9 cellular contexts compared by ENCODE assay signal in the genomic region with DNA sequence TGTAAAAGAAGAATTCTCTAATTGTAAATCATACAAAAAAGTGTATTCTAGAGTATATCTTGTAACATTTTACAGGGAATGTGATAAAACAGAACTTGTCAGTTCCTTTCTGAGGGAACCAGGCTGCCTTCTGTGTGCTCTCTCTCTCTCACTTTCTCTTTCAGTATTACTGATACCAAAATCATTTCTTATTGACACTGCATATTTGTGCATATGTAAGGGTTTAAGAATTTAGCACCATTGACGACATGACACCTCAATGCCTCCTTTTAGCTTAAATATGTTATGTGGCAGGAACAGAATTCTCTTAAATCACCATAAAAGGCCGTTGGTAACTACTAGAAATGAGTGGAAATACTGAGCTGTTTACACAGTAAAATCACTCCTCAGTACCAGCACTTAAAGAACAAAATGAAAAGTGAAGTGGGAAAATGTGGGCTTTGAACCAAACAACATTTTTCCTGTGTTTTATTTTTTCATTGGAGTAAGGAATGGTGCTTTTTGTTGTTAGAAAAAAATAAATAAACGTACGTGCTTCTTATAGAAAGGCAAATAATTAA.
DNase-seq lines count a peak whose midpoint lies in the region; ATAC-seq, FAIRE-seq and TF ChIP-seq lines count a peak whose summit lies in the region.
"Had no signal": no experiment of that assay in that cellular context is flagged by ENCODE, and none has a peak within 500 bp of the region (broad histone marks: within the 10 kb centered on the region; RNA-seq: fewer than 3 reads in every experiment).

No MANE protein-coding gene starts in this region.

- H3K36me3 Mint-ChIP-seq in activated CD4-positive, alpha-beta T cell treated with anti-CD3 and anti-CD28 coated beads, Interleukin-2, amount 10 ng/mL, durations not matched to agents 7 days and 5 days (ENCODE audit: low read depth) = no peaks in the 10 kb centered on the region
- no peaks in the 10 kb centered on the region for H3K36me3 Mint-ChIP-seq in T-cell

- H3K27me3 ChIP-seq in gastrocnemius medialis = no peaks in the 10 kb centered on the region

- ATAC-seq in GM18498 (IDR thresholded peaks at IDR 0.05; ENCODE audit: unreplicated experiment) (peak; percentile 90), GM21447 (IDR thresholded peaks at IDR 0.05; ENCODE audit: unreplicated experiment) (peak; percentile 82), HG03354 (IDR thresholded peaks at IDR 0.05; ENCODE audit: poor library complexity, severe bottlenecking, unreplicated experiment) (peak; percentile 86), gastrocnemius medialis (no peak), T-cell (replicated peaks in 1 of 4) (no peak)

- in situ Hi-C loops in gastrocnemius medialis (cut with MboI; ENCODE audit: low sequenced_read_pairs in 4 of 4) = no loop called here

- H3K27me3 Mint-ChIP-seq in activated CD4-positive, alpha-beta T cell treated with anti-CD3 and anti-CD28 coated beads, Interleukin-2, amount 10 ng/mL, durations not matched to agents 7 days and 5 days = no peaks in the 10 kb centered on the region
- H3K27me3 Mint-ChIP-seq in T-cell = no peaks in the 10 kb centered on the region

- no peak for TF ChIP-seq POLR2A in gastrocnemius medialis (IDR thresholded peaks at IDR 0.05)

- no peak overlapping the region for H3K4me3 Mint-ChIP-seq in activated CD4-positive, alpha-beta T cell treated with anti-CD3 and anti-CD28 coated beads, Interleukin-2, amount 10 ng/mL, durations not matched to agents 7 days and 5 days
- H3K4me3 Mint-ChIP-seq in T-cell = no peak overlapping the region

- DNase-seq in choroid plexus epithelial cell (ENCODE audit: low read depth) (peak; percentile 72), gastrocnemius medialis (no peak), urothelium cell line (ENCODE audit: low spot score) (no peak), T-cell (no peak)
- DNase-seq in activated CD4-positive, alpha-beta T cell treated with anti-CD3 and anti-CD28 coated beads, Interleukin-2, amount 10 ng/mL, durations not matched to agents 7 days and 5 days = no peak
- DNase-seq: NCI-H446 treated with DMSO at 0.1 percent for 48 hours had no signal

- no peak for FAIRE-seq in urothelium cell line (lab: Jason Lieb, UNC)

- no peaks in the 10 kb centered on the region for H3K9me3 ChIP-seq in gastrocnemius medialis

- H3K9me3 Mint-ChIP-seq in activated CD4-positive, alpha-beta T cell treated with anti-CD3 and anti-CD28 coated beads, Interleukin-2, amount 10 ng/mL, durations not matched to agents 7 days and 5 days = no peaks in the 10 kb centered on the region
- H3K9me3 Mint-ChIP-seq in T-cell = peaks cover 4 to 13% (median 10%) of the 10 kb centered on the region in 3 donors

- H3K4me3 ChIP-seq in choroid plexus epithelial cell (ENCODE audit: low read depth, low read length) (peak overlapping the region; percentile 21), gastrocnemius medialis (no peak overlapping the region)

- H3K4me1 ChIP-seq in gastrocnemius medialis = no peaks in the 10 kb centered on the region

- POLR2A ChIA-PET in activated CD4-positive, alpha-beta T cell treated with anti-CD3 and anti-CD28 coated beads, Interleukin-2, amount 10 ng/mL, durations not matched to agents 7 days and 5 days (lab: Charles Lee) = no interaction called here
- POLR2A ChIA-PET in T-cell (lab: Charles Lee) = no interaction called here

- intact Hi-C loops in gastrocnemius medialis (cut with DNase I; ENCODE audit: low total_unique reads) = no loop called here

- H3K27ac ChIP-seq in gastrocnemius medialis = no peak overlapping the region

- H3K4me1 Mint-ChIP-seq in activated CD4-positive, alpha-beta T cell treated with anti-CD3 and anti-CD28 coated beads, Interleukin-2, amount 10 ng/mL, durations not matched to agents 7 days and 5 days = no peaks in the 10 kb centered on the region
- no peaks in the 10 kb centered on the region for H3K4me1 Mint-ChIP-seq in T-cell

- no peak overlapping the region for H3K27ac Mint-ChIP-seq in activated CD4-positive, alpha-beta T cell treated with anti-CD3 and anti-CD28 coated beads, Interleukin-2, amount 10 ng/mL, durations not matched to agents 7 days and 5 days
- no peak overlapping the region for H3K27ac Mint-ChIP-seq in T-cell

- CTCF ChIA-PET in activated CD4-positive, alpha-beta T cell treated with anti-CD3 and anti-CD28 coated beads, Interleukin-2, amount 10 ng/mL, durations not matched to agents 7 days and 5 days (lab: Charles Lee) = no interaction called here
- CTCF ChIA-PET in T-cell (lab: Charles Lee) = no interaction called here

- no peak for TF ChIP-seq CTCF in choroid plexus epithelial cell (conservative IDR thresholded peaks at IDR 0.05; ENCODE audit: low read depth, low read length)
- TF ChIP-seq CTCF in gastrocnemius medialis (IDR thresholded peaks at IDR 0.05 in 4 of 5, conservative IDR thresholded peaks at IDR 0.05 in 1 of 5) = no peak

- H3K36me3 ChIP-seq in gastrocnemius medialis = no peaks in the 10 kb centered on the region

Comparison
In these comparisons a context has a peak if more than half of its experiments do, and no peak if none do; other contexts are left out.
1. ATAC-seq: peak in GM18498 (single experiment), GM21447 (single experiment) and HG03354 (single experiment); none in gastrocnemius medialis (0 of 2) and T-cell (0 of 4).